Comparison of ENCODE assay signal across 15 cellular contexts in genomic region chr10:70274643-70275042, GRCh38. TPM values are rescaled to one million over a fixed set of nuclear protein-coding genes. Genes with fewer than 3 reads are reported as not detected.
DNase-seq lines count a peak whose midpoint lies in the region; ATAC-seq and TF ChIP-seq lines count a peak whose summit lies in the region.
"Had no signal": no experiment of that assay in that cellular context is flagged by ENCODE, and none has a peak within 500 bp of the region (broad histone marks: within the 10 kb centered on the region; RNA-seq: fewer than 3 reads in every experiment).

No MANE protein-coding gene starts in this region.

- ATAC-seq in GM19467 (IDR thresholded peaks at IDR 0.05; ENCODE audit: unreplicated experiment) = no peak
- ATAC-seq: activated CD8-positive, alpha-beta memory T cell treated with anti-CD3 and anti-CD28 coated beads, Interleukin-2, amount 10 ng/mL, durations not matched to agents 7 days and 5 days; Panc1 had no signal

- no peaks in the 10 kb centered on the region for H3K27me3 ChIP-seq in left ventricle myocardium inferior (ENCODE audit: low read depth)
- H3K27me3 ChIP-seq: ascending aorta had no signal

- peaks cover 8% of the 10 kb centered on the region for H3K4me1 ChIP-seq in left ventricle myocardium inferior
- H3K4me1 ChIP-seq: ascending aorta, parathyroid adenoma had no signal

- in situ Hi-C loops in astrocyte of the cerebellum (cut with HindIII; ENCODE audit: low sequenced_read_pairs) = no loop called here

- peaks cover 6% of the 10 kb centered on the region for H3K9me3 ChIP-seq in left ventricle myocardium inferior (replicated peaks)
- H3K9me3 ChIP-seq: ascending aorta had no signal

- DNase-seq in HT1080 (ENCODE audit: low read depth) (peak; percentile 37), astrocyte of the cerebellum (ENCODE audit: low read depth) (peak; percentile 95), left ventricle myocardium inferior (no peak), smooth muscle cell of the brain vasculature (ENCODE audit: low read depth, low spot score) (peak; percentile 15), NCI-H2171 treated with DMSO at 0.1 percent for 48 hours (lab: John Stamatoyannopoulos, UW) (no peak)
- DNase-seq in activated CD8-positive, alpha-beta memory T cell treated with anti-CD3 and anti-CD28 coated beads, Interleukin-2, amount 50 U/mL, for 48 hours = no peak
- DNase-seq in stimulated activated CD4-positive, alpha-beta T cell treated with anti-CD3 and anti-CD28 coated beads, Interleukin-4, amount 100 ng/mL, for 24 hours = no peak
- DNase-seq: activated CD8-positive, alpha-beta memory T cell treated with anti-CD3 and anti-CD28 coated beads, Interleukin-2, amount 10 ng/mL, durations not matched to agents 7 days and 5 days; NCI-H2081 treated with DMSO at 0.1 percent for 48 hours had no signal

- TF ChIP-seq CTCF in astrocyte of the cerebellum (IDR thresholded peaks at IDR 0.05; ENCODE audit: low read depth, low read length, missing control alignments) (no peak), left ventricle myocardium inferior (IDR thresholded peaks at IDR 0.05; ENCODE audit: borderline replicate concordance) (peak; percentile 21)

- H3K36me3 ChIP-seq in left ventricle myocardium inferior = no peaks in the 10 kb centered on the region
- H3K36me3 ChIP-seq: ascending aorta had no signal

- H3K27ac ChIP-seq in left ventricle myocardium inferior (replicated peaks) = peak overlapping the region; percentile 33
- H3K27ac ChIP-seq: parathyroid adenoma had no signal

- intact Hi-C loops in left ventricle myocardium inferior (cut with micrococcal nuclease) = loop anchor here (5.0 kb wide), 1 partner anchor 88 kb away; no protein-coding TSS in a partner anchor

- H3K4me3 ChIP-seq in astrocyte of the cerebellum (ENCODE audit: low read depth, low read length) = no peak overlapping the region
- no peak overlapping the region for H3K4me3 ChIP-seq in left ventricle myocardium inferior
- H3K4me3 ChIP-seq: ascending aorta had no signal

RNA-seq across cellular contexts. Expression of gene NPFFR1, which starts 9.2 kb away (rescaled TPM):
- not detected in 2 replicates for total RNA-seq in HT1080 (2014; rRNA removed; shearing (Covaris generic))
- polyA plus RNA-seq in HT1080 (2015; cell fraction: cytosol; rRNA removed) = not detected in 2 replicates
- not detected in 2 replicates for polyA plus RNA-seq in HT1080 (2015; cell fraction: nucleus; rRNA removed)
- not detected for total RNA-seq in left ventricle myocardium inferior
- total RNA-seq: activated CD8-positive, alpha-beta memory T cell treated with anti-CD3 and anti-CD28 coated beads, Interleukin-2, amount 10 ng/mL, durations not matched to agents 7 days and 5 days; ascending aorta; Daoy; epithelial cell of proximal tubule had no signal

RNA-seq across cellular contexts. Expression of gene PPA1, which starts 41.4 kb away (rescaled TPM):
- total RNA-seq in HT1080 (2014; rRNA removed; shearing (Covaris generic)) = 274 and 289 TPM in 2 replicates
- polyA plus RNA-seq in HT1080 (2015; cell fraction: cytosol; rRNA removed) = 217 and 245 TPM in 2 replicates
- polyA plus RNA-seq in HT1080 (2015; cell fraction: nucleus; rRNA removed) = 130 and 172 TPM in 2 replicates
- 99.9 TPM for total RNA-seq in left ventricle myocardium inferior

Comparison
In these comparisons a context has a peak if more than half of its experiments do, and no peak if none do; other contexts are left out.
1. DNase-seq: peak in HT1080 (single experiment), astrocyte of the cerebellum (single experiment) and smooth muscle cell of the brain vasculature (single experiment); none in left ventricle myocardium inferior (single experiment), NCI-H2171 treated with DMSO at 0.1 percent for 48 hours (single experiment), activated CD8-positive, alpha-beta memory T cell treated with anti-CD3 and anti-CD28 coated beads, Interleukin-2, amount 50 U/mL, for 48 hours (single experiment) and stimulated activated CD4-positive, alpha-beta T cell treated with anti-CD3 and anti-CD28 coated beads, Interleukin-4, amount 100 ng/mL, for 24 hours (single experiment).